1 cellular context compared by ENCODE assay signal in genomic region chr20:63011798-63012197, GRCh38.
TF ChIP-seq lines count a peak whose summit lies in the region.

No MANE protein-coding gene starts in this region.

TF ChIP-seq in GM12878, 131 proteins besides CTCF, POLR2A, EP300 and RAD21:
- TF ChIP-seq CEBPZ (IDR thresholded peaks at IDR 0.05; ENCODE audit: low read depth, low read length) (no peak), PKNOX1 (IDR thresholded peaks at IDR 0.05) (peak; percentile 92), ZNF274 (IDR thresholded peaks at IDR 0.05; ENCODE audit: insufficient read depth, insufficient read length) (no peak), NR2C1 (IDR thresholded peaks at IDR 0.05) (no peak), USF1 (IDR thresholded peaks at IDR 0.05; ENCODE audit: borderline replicate concordance, extremely low read length, insufficient read depth, low read depth, low read length) (no peak), JUNB (IDR thresholded peaks at IDR 0.05) (no peak), JUND (IDR thresholded peaks at IDR 0.05; ENCODE audit: low read depth, low read length) (no peak), REST (IDR thresholded peaks at IDR 0.05; ENCODE audit: low read depth, low read length) (no peak), PAX8 (IDR thresholded peaks at IDR 0.05) (no peak; the same call in 1 of the 2 replicates), PBX3 (IDR thresholded peaks at IDR 0.05; ENCODE audit: insufficient replicate concordance, low read depth, low read length) (peak; percentile 77), CREM (IDR thresholded peaks at IDR 0.05; ENCODE audit: low read depth) (no peak), MYC (IDR thresholded peaks at IDR 0.05; ENCODE audit: insufficient read depth, insufficient read length, insufficient replicate concordance, low read length, severe bottlenecking) (no peak), EED (IDR thresholded peaks at IDR 0.05; ENCODE audit: low read depth) (0 out of 2 replicates have a peak, but pooled peaks have one; percentile 17), ATF2 (IDR thresholded peaks at IDR 0.05; ENCODE audit: low read length) (no peak), POLR2AphosphoS5 (IDR thresholded peaks at IDR 0.05; ENCODE audit: low read length) (peak; percentile 71), SMAD1 (IDR thresholded peaks at IDR 0.05; ENCODE audit: low read depth, partially characterized antibody) (peak; percentile 63)
